ENCODE assay signal across 1 cellular context in the genomic region with DNA sequence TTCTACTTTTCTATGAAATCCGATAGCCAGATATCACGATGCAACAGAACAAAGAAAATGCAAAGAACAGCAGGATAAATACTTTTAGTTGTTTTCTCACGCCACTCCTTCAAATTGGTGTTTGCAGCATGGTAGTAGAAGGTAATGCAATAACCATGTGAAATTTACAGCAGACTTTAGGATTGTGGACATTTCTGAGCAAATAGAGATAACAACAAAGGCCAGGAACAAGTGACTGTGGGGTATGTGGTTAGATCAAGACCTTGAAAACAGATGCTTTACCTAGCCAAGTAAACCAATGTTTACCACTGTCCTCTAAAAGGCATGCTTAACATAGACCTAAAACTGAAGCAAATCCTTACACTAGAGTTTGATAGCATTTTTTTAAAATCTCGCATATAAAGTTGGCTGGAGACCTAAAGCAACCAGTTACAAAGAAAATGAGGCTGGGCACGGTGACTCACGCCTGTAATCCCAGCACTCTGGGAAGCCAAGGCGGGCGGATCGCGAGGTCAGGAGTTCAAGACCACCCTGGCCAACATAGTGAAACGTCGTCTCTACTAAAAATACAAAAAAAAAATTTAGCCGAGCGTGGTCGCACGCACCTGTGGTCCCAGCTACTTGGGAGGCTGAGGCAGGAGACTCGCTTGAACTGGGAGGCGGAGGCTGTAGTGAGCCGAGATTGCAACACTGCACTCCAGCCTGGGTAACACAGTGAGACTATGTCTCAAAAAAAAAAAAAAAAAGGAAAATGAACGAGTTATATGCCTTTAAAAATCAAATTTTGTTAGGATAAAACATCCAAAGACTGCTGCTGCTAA.
A peak's percentile ranks its signal among the peaks of the same experiment; 100 is the strongest.
TF ChIP-seq lines count a peak whose summit lies in the region.

No MANE protein-coding gene starts in this region.

TF ChIP-seq in HepG2, 621 proteins besides CTCF, POLR2A, EP300 and RAD21 (continued from another document and continues in another):
- TF ChIP-seq, protein P1, sequence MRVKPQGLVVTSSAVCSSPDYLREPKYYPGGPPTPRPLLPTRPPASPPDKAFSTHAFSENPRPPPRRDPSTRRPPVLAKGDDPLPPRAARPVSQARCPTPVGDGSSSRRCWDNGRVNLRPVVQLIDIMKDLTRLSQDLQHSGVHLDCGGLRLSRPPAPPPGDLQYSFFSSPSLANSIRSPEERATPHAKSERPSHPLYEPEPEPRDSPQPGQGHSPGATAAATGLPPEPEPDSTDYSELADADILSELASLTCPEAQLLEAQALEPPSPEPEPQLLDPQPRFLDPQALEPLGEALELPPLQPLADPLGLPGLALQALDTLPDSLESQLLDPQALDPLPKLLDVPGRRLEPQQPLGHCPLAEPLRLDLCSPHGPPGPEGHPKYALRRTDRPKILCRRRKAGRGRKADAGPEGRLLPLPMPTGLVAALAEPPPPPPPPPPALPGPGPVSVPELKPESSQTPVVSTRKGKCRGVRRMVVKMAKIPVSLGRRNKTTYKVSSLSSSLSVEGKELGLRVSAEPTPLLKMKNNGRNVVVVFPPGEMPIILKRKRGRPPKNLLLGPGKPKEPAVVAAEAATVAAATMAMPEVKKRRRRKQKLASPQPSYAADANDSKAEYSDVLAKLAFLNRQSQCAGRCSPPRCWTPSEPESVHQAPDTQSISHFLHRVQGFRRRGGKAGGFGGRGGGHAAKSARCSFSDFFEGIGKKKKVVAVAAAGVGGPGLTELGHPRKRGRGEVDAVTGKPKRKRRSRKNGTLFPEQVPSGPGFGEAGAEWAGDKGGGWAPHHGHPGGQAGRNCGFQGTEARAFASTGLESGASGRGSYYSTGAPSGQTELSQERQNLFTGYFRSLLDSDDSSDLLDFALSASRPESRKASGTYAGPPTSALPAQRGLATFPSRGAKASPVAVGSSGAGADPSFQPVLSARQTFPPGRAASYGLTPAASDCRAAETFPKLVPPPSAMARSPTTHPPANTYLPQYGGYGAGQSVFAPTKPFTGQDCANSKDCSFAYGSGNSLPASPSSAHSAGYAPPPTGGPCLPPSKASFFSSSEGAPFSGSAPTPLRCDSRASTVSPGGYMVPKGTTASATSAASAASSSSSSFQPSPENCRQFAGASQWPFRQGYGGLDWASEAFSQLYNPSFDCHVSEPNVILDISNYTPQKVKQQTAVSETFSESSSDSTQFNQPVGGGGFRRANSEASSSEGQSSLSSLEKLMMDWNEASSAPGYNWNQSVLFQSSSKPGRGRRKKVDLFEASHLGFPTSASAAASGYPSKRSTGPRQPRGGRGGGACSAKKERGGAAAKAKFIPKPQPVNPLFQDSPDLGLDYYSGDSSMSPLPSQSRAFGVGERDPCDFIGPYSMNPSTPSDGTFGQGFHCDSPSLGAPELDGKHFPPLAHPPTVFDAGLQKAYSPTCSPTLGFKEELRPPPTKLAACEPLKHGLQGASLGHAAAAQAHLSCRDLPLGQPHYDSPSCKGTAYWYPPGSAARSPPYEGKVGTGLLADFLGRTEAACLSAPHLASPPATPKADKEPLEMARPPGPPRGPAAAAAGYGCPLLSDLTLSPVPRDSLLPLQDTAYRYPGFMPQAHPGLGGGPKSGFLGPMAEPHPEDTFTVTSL (CRISPR knock-in tag; IDR thresholded peaks at IDR 0.05; ENCODE audit: borderline replicate concordance) = peak; percentile 51; the same call in 1 of the 2 replicates
- no peak; the same call in none of the 2 replicates for TF ChIP-seq SALL1 (CRISPR knock-in tag; IDR thresholded peaks at IDR 0.05)
- TF ChIP-seq SOX6 (IDR thresholded peaks at IDR 0.05) = no peak
- TF ChIP-seq SOX6 (CRISPR knock-in tag; IDR thresholded peaks at IDR 0.05) = peak; percentile 96
- TF ChIP-seq, protein P2, sequence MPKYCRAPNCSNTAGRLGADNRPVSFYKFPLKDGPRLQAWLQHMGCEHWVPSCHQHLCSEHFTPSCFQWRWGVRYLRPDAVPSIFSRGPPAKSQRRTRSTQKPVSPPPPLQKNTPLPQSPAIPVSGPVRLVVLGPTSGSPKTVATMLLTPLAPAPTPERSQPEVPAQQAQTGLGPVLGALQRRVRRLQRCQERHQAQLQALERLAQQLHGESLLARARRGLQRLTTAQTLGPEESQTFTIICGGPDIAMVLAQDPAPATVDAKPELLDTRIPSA (CRISPR knock-in tag; IDR thresholded peaks at IDR 0.05; ENCODE audit: borderline replicate concordance) = no peak
- TF ChIP-seq PAF1 (CRISPR knock-in tag; IDR thresholded peaks at IDR 0.05) = no peak
- TF ChIP-seq, protein P3, sequence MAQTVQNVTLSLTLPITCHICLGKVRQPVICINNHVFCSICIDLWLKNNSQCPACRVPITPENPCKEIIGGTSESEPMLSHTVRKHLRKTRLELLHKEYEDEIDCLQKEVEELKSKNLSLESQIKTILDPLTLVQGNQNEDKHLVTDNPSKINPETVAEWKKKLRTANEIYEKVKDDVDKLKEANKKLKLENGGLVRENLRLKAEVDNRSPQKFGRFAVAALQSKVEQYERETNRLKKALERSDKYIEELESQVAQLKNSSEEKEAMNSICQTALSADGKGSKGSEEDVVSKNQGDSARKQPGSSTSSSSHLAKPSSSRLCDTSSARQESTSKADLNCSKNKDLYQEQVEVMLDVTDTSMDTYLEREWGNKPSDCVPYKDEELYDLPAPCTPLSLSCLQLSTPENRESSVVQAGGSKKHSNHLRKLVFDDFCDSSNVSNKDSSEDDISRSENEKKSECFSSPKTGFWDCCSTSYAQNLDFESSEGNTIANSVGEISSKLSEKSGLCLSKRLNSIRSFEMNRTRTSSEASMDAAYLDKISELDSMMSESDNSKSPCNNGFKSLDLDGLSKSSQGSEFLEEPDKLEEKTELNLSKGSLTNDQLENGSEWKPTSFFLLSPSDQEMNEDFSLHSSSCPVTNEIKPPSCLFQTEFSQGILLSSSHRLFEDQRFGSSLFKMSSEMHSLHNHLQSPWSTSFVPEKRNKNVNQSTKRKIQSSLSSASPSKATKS (CRISPR knock-in tag; IDR thresholded peaks at IDR 0.05) = no peak
- TF ChIP-seq RCOR2 (CRISPR knock-in tag; IDR thresholded peaks at IDR 0.05) = no peak; the same call in 1 of the 2 replicates
- TF ChIP-seq, protein P4, sequence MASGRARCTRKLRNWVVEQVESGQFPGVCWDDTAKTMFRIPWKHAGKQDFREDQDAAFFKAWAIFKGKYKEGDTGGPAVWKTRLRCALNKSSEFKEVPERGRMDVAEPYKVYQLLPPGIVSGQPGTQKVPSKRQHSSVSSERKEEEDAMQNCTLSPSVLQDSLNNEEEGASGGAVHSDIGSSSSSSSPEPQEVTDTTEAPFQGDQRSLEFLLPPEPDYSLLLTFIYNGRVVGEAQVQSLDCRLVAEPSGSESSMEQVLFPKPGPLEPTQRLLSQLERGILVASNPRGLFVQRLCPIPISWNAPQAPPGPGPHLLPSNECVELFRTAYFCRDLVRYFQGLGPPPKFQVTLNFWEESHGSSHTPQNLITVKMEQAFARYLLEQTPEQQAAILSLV (CRISPR knock-in tag; IDR thresholded peaks at IDR 0.05; ENCODE audit: borderline replicate concordance) = no peak
- TF ChIP-seq ZBTB38 (CRISPR knock-in tag; IDR thresholded peaks at IDR 0.05) = peak; percentile 72; the same call in 1 of the 2 replicates
- no peak for TF ChIP-seq ELF3 (CRISPR knock-in tag; IDR thresholded peaks at IDR 0.05)
- TF ChIP-seq NFYC (CRISPR knock-in tag; IDR thresholded peaks at IDR 0.05) = no peak
- peak; percentile 46; the same call in 1 of the 2 replicates for TF ChIP-seq ARNTL (CRISPR knock-in tag; IDR thresholded peaks at IDR 0.05)
- peak; percentile 32; the same call in 1 of the 2 replicates for TF ChIP-seq YEATS4 (CRISPR knock-in tag; IDR thresholded peaks at IDR 0.05; ENCODE audit: borderline replicate concordance)
- TF ChIP-seq, protein P5, sequence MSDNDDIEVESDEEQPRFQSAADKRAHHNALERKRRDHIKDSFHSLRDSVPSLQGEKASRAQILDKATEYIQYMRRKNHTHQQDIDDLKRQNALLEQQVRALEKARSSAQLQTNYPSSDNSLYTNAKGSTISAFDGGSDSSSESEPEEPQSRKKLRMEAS (IDR thresholded peaks at IDR 0.05) = peak; percentile 45
- TF ChIP-seq MEIS1 (CRISPR knock-in tag; IDR thresholded peaks at IDR 0.05; ENCODE audit: borderline replicate concordance) = no peak
- TF ChIP-seq ZNF274 (CRISPR knock-in tag; IDR thresholded peaks at IDR 0.05) = no peak
- TF ChIP-seq, protein P6, sequence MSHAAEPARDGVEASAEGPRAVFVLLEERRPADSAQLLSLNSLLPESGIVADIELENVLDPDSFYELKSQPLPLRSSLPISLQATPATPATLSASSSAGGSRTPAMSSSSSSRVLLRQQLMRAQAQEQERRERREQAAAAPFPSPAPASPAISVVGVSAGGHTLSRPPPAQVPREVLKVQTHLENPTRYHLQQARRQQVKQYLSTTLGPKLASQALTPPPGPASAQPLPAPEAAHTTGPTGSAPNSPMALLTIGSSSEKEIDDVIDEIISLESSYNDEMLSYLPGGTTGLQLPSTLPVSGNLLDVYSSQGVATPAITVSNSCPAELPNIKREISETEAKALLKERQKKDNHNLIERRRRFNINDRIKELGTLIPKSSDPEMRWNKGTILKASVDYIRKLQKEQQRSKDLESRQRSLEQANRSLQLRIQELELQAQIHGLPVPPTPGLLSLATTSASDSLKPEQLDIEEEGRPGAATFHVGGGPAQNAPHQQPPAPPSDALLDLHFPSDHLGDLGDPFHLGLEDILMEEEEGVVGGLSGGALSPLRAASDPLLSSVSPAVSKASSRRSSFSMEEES (CRISPR knock-in tag; IDR thresholded peaks at IDR 0.05) = peak; percentile 47; the same call in 1 of the 2 replicates
- TF ChIP-seq, protein P7, sequence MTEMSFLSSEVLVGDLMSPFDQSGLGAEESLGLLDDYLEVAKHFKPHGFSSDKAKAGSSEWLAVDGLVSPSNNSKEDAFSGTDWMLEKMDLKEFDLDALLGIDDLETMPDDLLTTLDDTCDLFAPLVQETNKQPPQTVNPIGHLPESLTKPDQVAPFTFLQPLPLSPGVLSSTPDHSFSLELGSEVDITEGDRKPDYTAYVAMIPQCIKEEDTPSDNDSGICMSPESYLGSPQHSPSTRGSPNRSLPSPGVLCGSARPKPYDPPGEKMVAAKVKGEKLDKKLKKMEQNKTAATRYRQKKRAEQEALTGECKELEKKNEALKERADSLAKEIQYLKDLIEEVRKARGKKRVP (CRISPR knock-in tag; IDR thresholded peaks at IDR 0.05) = peak in 1 of 2 experiments; percentile 93; a peak in 2 of 4 replicates
- TF ChIP-seq ZNF598 (CRISPR knock-in tag; IDR thresholded peaks at IDR 0.05; ENCODE audit: borderline replicate concordance) = no peak
- no peak for TF ChIP-seq CBX1 (IDR thresholded peaks at IDR 0.05; ENCODE audit: low read depth)
- TF ChIP-seq REPIN1 (CRISPR knock-in tag; IDR thresholded peaks at IDR 0.05; ENCODE audit: borderline replicate concordance, low read depth) = no peak
- no peak for TF ChIP-seq RFXAP (CRISPR knock-in tag; IDR thresholded peaks at IDR 0.05; ENCODE audit: borderline replicate concordance)
- TF ChIP-seq, protein P8, sequence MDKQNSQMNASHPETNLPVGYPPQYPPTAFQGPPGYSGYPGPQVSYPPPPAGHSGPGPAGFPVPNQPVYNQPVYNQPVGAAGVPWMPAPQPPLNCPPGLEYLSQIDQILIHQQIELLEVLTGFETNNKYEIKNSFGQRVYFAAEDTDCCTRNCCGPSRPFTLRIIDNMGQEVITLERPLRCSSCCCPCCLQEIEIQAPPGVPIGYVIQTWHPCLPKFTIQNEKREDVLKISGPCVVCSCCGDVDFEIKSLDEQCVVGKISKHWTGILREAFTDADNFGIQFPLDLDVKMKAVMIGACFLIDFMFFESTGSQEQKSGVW (CRISPR knock-in tag; IDR thresholded peaks at IDR 0.05; ENCODE audit: borderline replicate concordance) = no peak
- TF ChIP-seq SPEN (CRISPR knock-in tag; IDR thresholded peaks at IDR 0.05; ENCODE audit: low read depth) = no peak
- TF ChIP-seq ZNF446 (CRISPR knock-in tag; IDR thresholded peaks at IDR 0.05) = no peak
- TF ChIP-seq, protein P9, sequence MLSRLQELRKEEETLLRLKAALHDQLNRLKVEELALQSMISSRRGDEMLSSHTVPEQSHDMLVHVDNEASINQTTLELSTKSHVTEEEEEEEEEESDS (CRISPR knock-in tag; IDR thresholded peaks at IDR 0.05; ENCODE audit: borderline replicate concordance) = no peak
- 0 out of 2 replicates have a peak, but pooled peaks have one; percentile 36 for TF ChIP-seq ZNF790 (CRISPR knock-in tag; IDR thresholded peaks at IDR 0.05; ENCODE audit: borderline replicate concordance)
- no peak for TF ChIP-seq TAF1 (CRISPR knock-in tag; IDR thresholded peaks at IDR 0.05)
- TF ChIP-seq ZBTB7A (CRISPR knock-in tag; IDR thresholded peaks at IDR 0.05) = no peak
- no peak for TF ChIP-seq CENPT (CRISPR knock-in tag; IDR thresholded peaks at IDR 0.05; ENCODE audit: low read depth)
- peak; percentile 46; the same call in 1 of the 2 replicates for TF ChIP-seq TCF7L2 (IDR thresholded peaks at IDR 0.05; ENCODE audit: low read depth, low read length)
- no peak for TF ChIP-seq ZNF160 (CRISPR knock-in tag; IDR thresholded peaks at IDR 0.05)
- TF ChIP-seq ZNF253 (CRISPR knock-in tag; IDR thresholded peaks at IDR 0.05; ENCODE audit: borderline replicate concordance) = no peak
- TF ChIP-seq ZKSCAN8 (CRISPR knock-in tag; IDR thresholded peaks at IDR 0.05; ENCODE audit: borderline replicate concordance) = no peak
- TF ChIP-seq ZNF766 (CRISPR knock-in tag; IDR thresholded peaks at IDR 0.05; ENCODE audit: borderline replicate concordance) = no peak
- TF ChIP-seq, protein P10, sequence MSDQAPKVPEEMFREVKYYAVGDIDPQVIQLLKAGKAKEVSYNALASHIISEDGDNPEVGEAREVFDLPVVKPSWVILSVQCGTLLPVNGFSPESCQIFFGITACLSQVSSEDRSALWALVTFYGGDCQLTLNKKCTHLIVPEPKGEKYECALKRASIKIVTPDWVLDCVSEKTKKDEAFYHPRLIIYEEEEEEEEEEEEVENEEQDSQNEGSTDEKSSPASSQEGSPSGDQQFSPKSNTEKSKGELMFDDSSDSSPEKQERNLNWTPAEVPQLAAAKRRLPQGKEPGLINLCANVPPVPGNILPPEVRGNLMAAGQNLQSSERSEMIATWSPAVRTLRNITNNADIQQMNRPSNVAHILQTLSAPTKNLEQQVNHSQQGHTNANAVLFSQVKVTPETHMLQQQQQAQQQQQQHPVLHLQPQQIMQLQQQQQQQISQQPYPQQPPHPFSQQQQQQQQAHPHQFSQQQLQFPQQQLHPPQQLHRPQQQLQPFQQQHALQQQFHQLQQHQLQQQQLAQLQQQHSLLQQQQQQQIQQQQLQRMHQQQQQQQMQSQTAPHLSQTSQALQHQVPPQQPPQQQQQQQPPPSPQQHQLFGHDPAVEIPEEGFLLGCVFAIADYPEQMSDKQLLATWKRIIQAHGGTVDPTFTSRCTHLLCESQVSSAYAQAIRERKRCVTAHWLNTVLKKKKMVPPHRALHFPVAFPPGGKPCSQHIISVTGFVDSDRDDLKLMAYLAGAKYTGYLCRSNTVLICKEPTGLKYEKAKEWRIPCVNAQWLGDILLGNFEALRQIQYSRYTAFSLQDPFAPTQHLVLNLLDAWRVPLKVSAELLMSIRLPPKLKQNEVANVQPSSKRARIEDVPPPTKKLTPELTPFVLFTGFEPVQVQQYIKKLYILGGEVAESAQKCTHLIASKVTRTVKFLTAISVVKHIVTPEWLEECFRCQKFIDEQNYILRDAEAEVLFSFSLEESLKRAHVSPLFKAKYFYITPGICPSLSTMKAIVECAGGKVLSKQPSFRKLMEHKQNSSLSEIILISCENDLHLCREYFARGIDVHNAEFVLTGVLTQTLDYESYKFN (CRISPR knock-in tag; conservative IDR thresholded peaks at IDR 0.05) = peak; percentile 79
- TF ChIP-seq ZNF34 (CRISPR knock-in tag; IDR thresholded peaks at IDR 0.05; ENCODE audit: borderline replicate concordance) = no peak
- TF ChIP-seq ZNF329 (CRISPR knock-in tag; IDR thresholded peaks at IDR 0.05; ENCODE audit: low read depth) = no peak
- no peak for TF ChIP-seq ZNF780A (CRISPR knock-in tag; IDR thresholded peaks at IDR 0.05)
- peak; percentile 91 for TF ChIP-seq NCOA2 (CRISPR knock-in tag; IDR thresholded peaks at IDR 0.05)
- no peak for TF ChIP-seq BRD4 (CRISPR knock-in tag; IDR thresholded peaks at IDR 0.05)
- TF ChIP-seq ZNF724P (CRISPR knock-in tag; IDR thresholded peaks at IDR 0.05; ENCODE audit: borderline replicate concordance) = no peak
